In the genomic region with DNA sequence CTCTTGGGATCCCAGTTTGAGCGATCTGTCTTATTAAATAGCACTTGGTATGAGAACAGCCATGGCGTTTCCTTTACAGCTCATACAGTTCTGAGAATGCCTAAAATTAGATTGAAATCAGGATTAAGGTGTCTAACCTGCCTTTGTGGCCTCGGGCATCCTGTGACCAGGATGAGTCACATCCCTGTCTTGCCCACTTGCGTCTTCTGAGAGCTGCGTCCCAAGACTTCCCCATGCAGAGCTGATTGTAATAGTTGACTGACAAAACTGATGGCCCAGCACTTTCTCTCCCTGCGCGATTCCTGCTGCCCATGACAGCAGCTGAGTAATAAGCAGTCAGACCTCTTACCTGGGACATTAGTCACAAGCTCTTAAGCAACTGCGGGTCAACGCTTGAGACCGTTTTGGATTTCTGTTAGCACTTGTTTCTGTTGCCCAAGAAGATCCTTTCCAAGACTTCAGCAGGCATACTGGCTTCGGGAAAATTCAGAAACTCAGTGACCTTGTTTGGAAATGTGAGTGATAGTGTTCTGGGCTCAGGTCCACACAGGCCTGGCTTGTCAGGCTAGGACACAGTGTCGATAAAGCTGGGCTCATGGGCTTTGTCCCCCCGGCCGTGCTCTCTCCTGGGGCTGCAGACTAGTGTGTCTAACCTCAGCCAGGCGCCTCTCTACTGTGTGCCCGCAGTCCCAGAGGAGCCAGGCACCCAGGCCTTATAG, we compare ENCODE assay signal across 8 cellular contexts.
DNase-seq lines count a peak whose midpoint lies in the region; TF ChIP-seq lines count a peak whose summit lies in the region.

No MANE protein-coding gene starts in this region.

- DNase-seq in ELR (ENCODE audit: low read depth) = peak; percentile 93
- DNase-seq in NOMO-1 treated with dmso at 0.1 percent for 144 hours (lab: John Stamatoyannopoulos, UW; ENCODE audit: unreplicated experiment) = peak; percentile 63
- DNase-seq in activated T-helper 9 cell treated with anti-CD3 and anti-CD28 coated beads, Interleukin-2, amount 50 U/mL, for 16 hours (ENCODE audit: low read depth) = peak; percentile 58
- DNase-seq in right atrium auricular region (ENCODE audit: low spot score) = peak; percentile 94
- peak; percentile 52 for DNase-seq in stimulated activated CD4-positive, alpha-beta T cell treated with anti-CD3 and anti-CD28 coated beads, Interleukin-4, amount 100 ng/mL, for 1 hour
- no peak for DNase-seq in NCI-H526 treated with DMSO at 0.1 percent for 48 hours (lab: John Stamatoyannopoulos, UW)
- no peak for DNase-seq in cerebellar nuclear complex (lab: John Stamatoyannopoulos, UW)

- H3K27ac ChIP-seq in HEK293 (ENCODE audit: extremely low read depth, low read depth, low read length) (no peak overlapping the region; the same call in 1 of the 2 replicates), right atrium auricular region (peak overlapping the region; percentile 81 to 89)

- TF ChIP-seq CTCF in HEK293 (tag by site-specific recombination; IDR thresholded peaks at IDR 0.05) (no peak), right atrium auricular region (IDR thresholded peaks at IDR 0.05) (no peak)

- POLR2A ChIA-PET in HEK293 (lab: Yijun Ruan, JAX) = interaction anchor here (2.1 kb wide), 1 partner anchor 170 kb away, joined by 8 read pairs; a partner anchor contains a TSS

- no peaks in the 10 kb centered on the region for H3K27me3 ChIP-seq in right atrium auricular region

- CTCF ChIA-PET in HEK293 (lab: Yijun Ruan, JAX) = interaction anchor here (0.7 to 1.3 kb wide), 2 partner anchors 63 to 1950 kb away, joined by 3 to 4 read pairs; no protein-coding TSS in a partner anchor

- no peaks in the 10 kb centered on the region for H3K9me3 ChIP-seq in HEK293 (ENCODE audit: control insufficient read depth, insufficient read depth, low read depth, low read length)
- no peaks in the 10 kb centered on the region for H3K9me3 ChIP-seq in right atrium auricular region

- H3K4me1 ChIP-seq in HEK293 (ENCODE audit: control insufficient read depth, insufficient read depth, low read length) = peaks cover 8% of the 10 kb centered on the region; the same call in 1 of the 2 replicates
- peaks cover 0 to 45% of the 10 kb centered on the region in 2 donors for H3K4me1 ChIP-seq in right atrium auricular region

- H3K4me3 ChIP-seq in HEK293 (ENCODE audit: low read depth, low read length) (no peak overlapping the region), right atrium auricular region (no peak overlapping the region)

- peaks cover 0 to 7% of the 10 kb centered on the region in 2 experiments; a peak in 1 of 3 replicates for H3K36me3 ChIP-seq in HEK293 (ENCODE audit: control insufficient read depth in 2 of 2, insufficient read depth in 1 of 2, low read length in 2 of 2)
- no peaks in the 10 kb centered on the region for H3K36me3 ChIP-seq in right atrium auricular region

TF ChIP-seq in HEK293, 187 proteins besides CTCF, POLR2A, EP300 and RAD21:
- no peak for TF ChIP-seq ZNF792 (tag by site-specific recombination; IDR thresholded peaks at IDR 0.05)
- peak; percentile 87 for TF ChIP-seq ZNF660 (tag by site-specific recombination; IDR thresholded peaks at IDR 0.05)

Comparison
In these comparisons a context has a peak if more than half of its experiments do, and no peak if none do; other contexts are left out.
1. DNase-seq: peak in ELR (single experiment), NOMO-1 treated with dmso at 0.1 percent for 144 hours (single experiment), activated T-helper 9 cell treated with anti-CD3 and anti-CD28 coated beads, Interleukin-2, amount 50 U/mL, for 16 hours (single experiment), right atrium auricular region (single experiment) and stimulated activated CD4-positive, alpha-beta T cell treated with anti-CD3 and anti-CD28 coated beads, Interleukin-4, amount 100 ng/mL, for 1 hour (single experiment); none in NCI-H526 treated with DMSO at 0.1 percent for 48 hours (single experiment) and cerebellar nuclear complex (0 of 2).